ENCODE assay signal across 6 cellular contexts in the genomic region with DNA sequence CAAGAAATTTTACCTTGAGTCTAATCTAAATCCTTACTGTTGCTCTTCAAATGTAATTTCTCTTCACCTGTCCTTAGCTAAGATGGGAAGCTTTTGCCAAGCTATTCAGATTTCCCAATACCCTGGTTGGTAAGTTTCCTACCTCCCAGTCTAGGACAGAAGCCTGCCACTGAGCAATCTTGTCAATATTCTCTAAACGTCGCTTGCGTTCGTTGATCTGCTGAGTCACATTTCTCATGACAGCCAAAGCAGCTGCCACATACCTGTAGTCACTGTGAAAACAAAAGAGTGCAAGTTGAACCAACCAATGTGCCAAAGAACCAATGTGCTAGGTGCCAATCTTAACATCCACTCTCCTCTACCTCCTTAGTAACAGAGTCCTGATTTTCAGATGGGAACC.
"Had no signal": no experiment of that assay in that cellular context is flagged by ENCODE, and none has a peak within 500 bp of the region (broad histone marks: within the 10 kb centered on the region; RNA-seq: fewer than 3 reads in every experiment).

No MANE protein-coding gene starts in this region.

- H3K4me1 Mint-ChIP-seq: IgD-negative memory B cell had no signal

- H3K27me3 Mint-ChIP-seq: IgD-negative memory B cell had no signal

- H3K27ac ChIP-seq: HL-60 had no signal

- ATAC-seq: HepG2, K562 had no signal

- H3K4me3 Mint-ChIP-seq: IgD-negative memory B cell had no signal

- H3K9me3 Mint-ChIP-seq: IgD-negative memory B cell had no signal

- H3K27ac Mint-ChIP-seq: IgD-negative memory B cell had no signal

- H3K4me3 ChIP-seq: K562 had no signal

- DNase-seq: IMR-90, KBM-7 had no signal
